In genomic region chr7:142177869-142178268, GRCh38 we compare ENCODE assay signal across 19 cellular contexts.
DNase-seq lines count a peak whose midpoint lies in the region; ATAC-seq and TF ChIP-seq lines count a peak whose summit lies in the region.
"Had no signal": no experiment of that assay in that cellular context is flagged by ENCODE, and none has a peak within 500 bp of the region (broad histone marks: within the 10 kb centered on the region; RNA-seq: fewer than 3 reads in every experiment).

No MANE protein-coding gene starts in this region.

- H3K4me1 ChIP-seq in GM23248 (ENCODE audit: insufficient read depth), result no peaks in the 10 kb centered on the region
- no peaks in the 10 kb centered on the region for H3K4me1 ChIP-seq in ovary (ENCODE audit: insufficient read depth)
- H3K4me1 ChIP-seq: BE2C, Caco-2, pancreas, SJSA1 had no signal

- no peaks in the 10 kb centered on the region for H4K20me1 ChIP-seq in GM23248 (ENCODE audit: insufficient read depth)

- no peak for TF ChIP-seq EP300 in ovary (IDR thresholded peaks at IDR 0.05)

- H3K27ac ChIP-seq in GM23248 (no peak overlapping the region), ovary (no peak overlapping the region)
- H3K27ac ChIP-seq: pancreas, SJSA1 had no signal

- H3K36me3 ChIP-seq in GM23248 (ENCODE audit: low read depth) (no peaks in the 10 kb centered on the region), ovary (no peaks in the 10 kb centered on the region)
- H3K36me3 ChIP-seq: BE2C, MG63, SJSA1 had no signal

- no peak overlapping the region for H3K9ac ChIP-seq in GM23248

- DNase-seq in GM23248, result peak; percentile 51
- DNase-seq in NCI-H526 (lab: John Stamatoyannopoulos, UW), result peak; percentile 72 to 78
- peak; percentile 4 for DNase-seq in choroid plexus epithelial cell (ENCODE audit: low read depth)
- DNase-seq in RPMI8226, result no peak
- DNase-seq in ovary, result no peak
- DNase-seq in effector CD8-positive, alpha-beta T cell (lab: John Stamatoyannopoulos, UW), result no peak
- DNase-seq: activated gamma-delta T cell; BE2C; Caco-2; kidney; MG63; naive B cell; NCI-H2029 treated with DMSO at 0.1 percent for 48 hours; NCI-H524; pancreas; stimulated activated CD4-positive, alpha-beta T cell treated with anti-CD3 and anti-CD28 coated beads, Interleukin-4, amount 100 ng/mL, for 1 hour; T-helper 9 cell had no signal

- ATAC-seq in GM18502 (IDR thresholded peaks at IDR 0.05; ENCODE audit: poor library complexity, unreplicated experiment), result peak; percentile 93
- ATAC-seq: pancreas had no signal

- H3K4me3 ChIP-seq in GM23248, result no peak overlapping the region
- H3K4me3 ChIP-seq in choroid plexus epithelial cell (ENCODE audit: low read depth, low read length), result no peak overlapping the region
- H3K4me3 ChIP-seq in ovary, result no peak overlapping the region
- H3K4me3 ChIP-seq: MG63, pancreas, SJSA1 had no signal

- no peak overlapping the region for H2AFZ ChIP-seq in GM23248

- H3K9me2 ChIP-seq in GM23248 (ENCODE audit: insufficient read depth), result no peaks in the 10 kb centered on the region

- H3K27me3 ChIP-seq in GM23248 (replicated peaks; ENCODE audit: insufficient read depth) (no peaks in the 10 kb centered on the region), ovary (no peaks in the 10 kb centered on the region)
- H3K27me3 ChIP-seq: BE2C, MG63, pancreas, SJSA1 had no signal

- no peak for TF ChIP-seq POLR2A in ovary (IDR thresholded peaks at IDR 0.05)

- H3K9me3 ChIP-seq in GM23248 (ENCODE audit: low read depth) (no peaks in the 10 kb centered on the region), ovary (no peaks in the 10 kb centered on the region)
- H3K9me3 ChIP-seq: BE2C, Caco-2, MG63, pancreas, SJSA1 had no signal

- no peaks in the 10 kb centered on the region for H3K79me2 ChIP-seq in GM23248 (ENCODE audit: insufficient read depth)

- H3F3A ChIP-seq in GM23248 (ENCODE audit: insufficient read depth), result 0 out of 2 replicates have a peak, but pooled peaks cover 4% of the 10 kb centered on the region

- TF ChIP-seq CTCF in choroid plexus epithelial cell (conservative IDR thresholded peaks at IDR 0.05; ENCODE audit: low read depth, low read length) (no peak), ovary (IDR thresholded peaks at IDR 0.05) (no peak)

- H3K4me2 ChIP-seq in GM23248 (ENCODE audit: unreplicated experiment), result no peak overlapping the region

- intact Hi-C loops in ovary (cut with DNase I), result no loop called here

- in situ Hi-C loops in GM23248 (cut with MboI), result no loop called here

Comparison
In these comparisons a context has a peak if more than half of its experiments do, and no peak if none do; other contexts are left out.
1. DNase-seq: peak in GM23248 (single experiment), NCI-H526 (2 of 2) and choroid plexus epithelial cell (single experiment); none in RPMI8226 (single experiment), ovary (0 of 5) and effector CD8-positive, alpha-beta T cell (single experiment).